In the genomic region with DNA sequence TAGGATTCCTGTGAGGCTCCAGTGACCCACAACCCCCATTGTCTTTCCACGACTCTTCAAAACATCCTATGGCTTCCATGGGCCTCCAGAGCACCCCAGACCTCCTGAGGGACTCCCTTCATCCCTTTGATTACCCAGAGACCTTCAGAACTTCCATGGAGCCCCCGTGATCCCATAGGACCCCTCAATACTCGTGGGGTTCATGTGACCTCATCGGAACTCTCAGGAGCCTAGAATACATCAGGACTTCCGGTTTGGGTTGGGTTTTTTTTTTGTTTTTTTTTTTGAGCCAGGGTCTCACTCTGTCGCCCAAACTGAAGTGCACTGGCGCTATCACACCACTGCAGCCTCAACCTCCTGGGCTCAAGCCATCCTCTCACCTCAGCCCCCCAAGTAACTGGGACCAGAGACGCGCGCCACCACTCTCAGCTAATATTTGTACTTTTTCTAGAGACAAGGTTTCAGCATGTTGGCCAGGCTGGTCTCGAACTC, we compare ENCODE assay signal across 8 cellular contexts. TPM values are rescaled to one million over a fixed set of nuclear protein-coding genes. Genes with fewer than 3 reads are reported as not detected.
A peak's percentile ranks its signal among the peaks of the same experiment; 100 is the strongest.
DNase-seq lines count a peak whose midpoint lies in the region; ATAC-seq and TF ChIP-seq lines count a peak whose summit lies in the region.

No MANE protein-coding gene starts in this region.

- H3K18ac ChIP-seq in IMR-90 (ENCODE audit: low read depth, low read length): peak overlapping the region; percentile 67

- H3K79me1 ChIP-seq in IMR-90 (ENCODE audit: low read depth in 1 of 2, low read length in 2 of 2): peaks cover 19 to 48% of the 10 kb centered on the region in 2 experiments

- H3K56ac ChIP-seq in IMR-90 (ENCODE audit: extremely low read depth, insufficient read depth, low read length): peak overlapping the region; percentile 85

- dilution Hi-C loops in IMR-90 (cut with HindIII; ENCODE audit: low sequenced_read_pairs, unreplicated experiment): no loop called here

- H4K20me1 ChIP-seq in IMR-90 (ENCODE audit: insufficient read depth, low read length): peaks cover 3% of the 10 kb centered on the region; the same call in 1 of the 2 replicates

- H3K4me3 ChIP-seq in BE2C (ENCODE audit: low read depth, low read length) (peak overlapping the region; percentile 76), IMR-90 (ENCODE audit: insufficient read depth, low read depth, low read length) (peak overlapping the region; percentile 64), choroid plexus epithelial cell (ENCODE audit: low read depth, low read length) (peak overlapping the region; percentile 84)
- peak overlapping the region; percentile 84 for H3K4me3 ChIP-seq in naive thymus-derived CD4-positive, alpha-beta T cell (ENCODE audit: low read length)

- H4K5ac ChIP-seq in IMR-90 (ENCODE audit: low read depth, low read length): peak overlapping the region; percentile 96

- H2AK9ac ChIP-seq in IMR-90 (replicated peaks; ENCODE audit: low read depth, low read length, poor library complexity): peak overlapping the region; percentile 94

- H3K4me1 ChIP-seq in BE2C (no peaks in the 10 kb centered on the region), IMR-90 (ENCODE audit: control insufficient read depth, insufficient read depth, low read length) (peaks cover 2% of the 10 kb centered on the region; the same call in 1 of the 2 replicates)
- H3K4me1 ChIP-seq in naive thymus-derived CD4-positive, alpha-beta T cell (ENCODE audit: control insufficient read depth in 2 of 2, insufficient read depth in 2 of 2, low read length in 2 of 2): peaks cover 15 to 26% of the 10 kb centered on the region in 2 donors

- H3K9ac ChIP-seq in IMR-90 (ENCODE audit: low read depth, low read length): peak overlapping the region; percentile 93

- no peak for TF ChIP-seq POLR2A in IMR-90 (IDR thresholded peaks at IDR 0.05; ENCODE audit: low read depth, low read length)

- TF ChIP-seq CTCF in BE2C (IDR thresholded peaks at IDR 0.05; ENCODE audit: low read depth, low read length) (no peak), IMR-90 (conservative IDR thresholded peaks at IDR 0.05; ENCODE audit: low read depth, low read length) (no peak), choroid plexus epithelial cell (conservative IDR thresholded peaks at IDR 0.05; ENCODE audit: low read depth, low read length) (no peak)

- no peak overlapping the region for H2BK15ac ChIP-seq in IMR-90 (ENCODE audit: low read depth, low read length)

- in situ Hi-C loops in IMR-90 (cut with MboI; ENCODE audit: low sequenced_read_pairs): no loop called here

- H3K9me3 ChIP-seq in BE2C: no peaks in the 10 kb centered on the region
- no peaks in the 10 kb centered on the region for H3K9me3 ChIP-seq in IMR-90 (ENCODE audit: control insufficient read depth, insufficient read depth, low read length)
- no peaks in the 10 kb centered on the region for H3K9me3 ChIP-seq in naive thymus-derived CD4-positive, alpha-beta T cell (ENCODE audit: control insufficient read depth in 2 of 3, low read length in 3 of 3)

- peak overlapping the region; percentile 90 to 100 (median 96) for H3K4me3 Mint-ChIP-seq in naive thymus-derived CD4-positive, alpha-beta T cell

- POLR2A ChIA-PET in IMR-90 (lab: Charles Lee; ENCODE audit: unreplicated experiment): interaction anchor here (1.0 kb wide), 1 partner anchor 59 kb away, joined by 3 read pairs; no protein-coding TSS in a partner anchor
- POLR2A ChIA-PET in naive thymus-derived CD4-positive, alpha-beta T cell (lab: Charles Lee): interaction anchor here (0.6 to 15.5 kb wide), 16 partner anchors 11 to 835 kb away, joined by 3 to 226 read pairs (median 8); partner anchors contain the start of genes FLT3LG, GFY, NOSIP and PRR12

- peak overlapping the region; percentile 95 for H3K14ac ChIP-seq in IMR-90 (replicated peaks; ENCODE audit: low read depth, low read length)

- peak overlapping the region; percentile 86 for H2AK5ac ChIP-seq in IMR-90 (ENCODE audit: low read depth, low read length)

- H3K27me3 Mint-ChIP-seq in naive thymus-derived CD4-positive, alpha-beta T cell: no peaks in the 10 kb centered on the region

- H2BK20ac ChIP-seq in IMR-90 (ENCODE audit: low read depth, low read length): no peak overlapping the region

- no CpG with 5 or more reads among the region's 11 CpGs for WGBS in IMR-90 (ENCODE audit: extremely low coverage in 2 of 2, insufficient read length in 1 of 2), 2 experiments

- H2AFZ ChIP-seq in IMR-90 (replicated peaks; ENCODE audit: low read length, poor library complexity): peak overlapping the region; percentile 100

- ATAC-seq in IMR-90 (ENCODE audit: low read depth): no peak; the same call in 1 of the 2 replicates
- no peak for ATAC-seq in naive thymus-derived CD4-positive, alpha-beta T cell
- ATAC-seq in HG03095 (IDR thresholded peaks at IDR 0.05; ENCODE audit: unreplicated experiment): no peak

- peak overlapping the region; percentile 94 for H3K4ac ChIP-seq in IMR-90 (ENCODE audit: low read depth, low read length)

- H3K36me3 Mint-ChIP-seq in naive thymus-derived CD4-positive, alpha-beta T cell: peaks cover 8 to 26% (median 10%) of the 10 kb centered on the region in 5 donors

- H3K27me3 ChIP-seq in BE2C (no peaks in the 10 kb centered on the region), IMR-90 (ENCODE audit: control insufficient read depth, insufficient read depth, low read length) (no peaks in the 10 kb centered on the region)
- no peaks in the 10 kb centered on the region for H3K27me3 ChIP-seq in naive thymus-derived CD4-positive, alpha-beta T cell (ENCODE audit: control insufficient read depth in 2 of 2, insufficient read depth in 2 of 2, low read length in 2 of 2)

- peak overlapping the region; percentile 91 for H4K91ac ChIP-seq in IMR-90 (ENCODE audit: insufficient read depth, low read depth, low read length)

- intact Hi-C loops in IMR-90 (cut with micrococcal nuclease): no loop called here
- intact Hi-C loops in naive thymus-derived CD4-positive, alpha-beta T cell (cut with micrococcal nuclease): loop anchor here (1.0 to 5.0 kb wide), 19 partner anchors 11 to 1132 kb away; partner anchors contain the start of genes FLT3LG (in 2 of the 2), GYS1 (in 2 of the 2), RPS11 (in 2 of the 2) and RUVBL2 (in 2 of the 2)

- peak overlapping the region; percentile 95 to 98 for H4K8ac ChIP-seq in IMR-90 (ENCODE audit: low read depth in 2 of 2, low read length in 2 of 2)

- peaks cover 31 to 64% (median 50%) of the 10 kb centered on the region in 7 donors for H3K4me1 Mint-ChIP-seq in naive thymus-derived CD4-positive, alpha-beta T cell

- peak overlapping the region; percentile 69 for H2BK5ac ChIP-seq in IMR-90 (ENCODE audit: low read depth, low read length, poor library complexity, severe bottlenecking)

- TF ChIP-seq RAD21 in IMR-90 (IDR thresholded peaks at IDR 0.05; ENCODE audit: low read length): no peak

- TSS peak; percentile 98 for BruUV-seq in IMR-90 (replicated peaks; lab: Mats Ljungman, UMichigan)

- H3K4me2 ChIP-seq in IMR-90 (ENCODE audit: low read depth, low read length): peak overlapping the region; percentile 88

- DNase-seq in BE2C (no peak), IMR-90 (no peak), choroid plexus epithelial cell (ENCODE audit: low read depth) (no peak), foreskin melanocyte (no peak), NCI-H510A treated with DMSO at 0.1 percent for 48 hours (lab: John Stamatoyannopoulos, UW) (no peak), GF-D8 (lab: John Stamatoyannopoulos, UW) (no peak)
- no peak for DNase-seq in naive thymus-derived CD4-positive, alpha-beta T cell

- H3K23ac ChIP-seq in IMR-90 (ENCODE audit: low read depth, low read length): peak overlapping the region; percentile 75; the same call in 1 of the 2 replicates

- H2BK120ac ChIP-seq in IMR-90 (ENCODE audit: low read depth, low read length): no peak overlapping the region

- CTCF ChIA-PET in IMR-90 (lab: Yijun Ruan, JAX): interaction anchor here (0.9 kb wide), 1 partner anchor 20 kb away, joined by 4 read pairs; the partner anchor contains the start of gene FLT3LG
- CTCF ChIA-PET in naive thymus-derived CD4-positive, alpha-beta T cell (lab: Charles Lee): interaction anchor here (1.0 to 12.2 kb wide), 4 partner anchors 13 to 62 kb away, joined by 3 to 83 read pairs (median 8); partner anchors contain the start of gene FLT3LG

- H3K27ac Mint-ChIP-seq in naive thymus-derived CD4-positive, alpha-beta T cell: peak overlapping the region; percentile 92 to 100 (median 99)

- H3K27ac ChIP-seq in IMR-90 (ENCODE audit: insufficient read depth, low read length): peak overlapping the region; percentile 94
- peak overlapping the region; percentile 95 for H3K27ac ChIP-seq in naive thymus-derived CD4-positive, alpha-beta T cell (ENCODE audit: low read depth, low read length)

- H3K36me3 ChIP-seq in BE2C: peaks cover 9% of the 10 kb centered on the region
- H3K36me3 ChIP-seq in IMR-90 (ENCODE audit: control insufficient read depth, insufficient read depth, low read length): no peaks in the 10 kb centered on the region; the same call in none of the 2 replicates
- peaks cover 0 to 25% (median 0%) of the 10 kb centered on the region in 3 experiments for H3K36me3 ChIP-seq in naive thymus-derived CD4-positive, alpha-beta T cell (ENCODE audit: control insufficient read depth in 2 of 3, insufficient read depth in 3 of 3, low read length in 3 of 3)

- H3K9me1 ChIP-seq in IMR-90 (ENCODE audit: insufficient read depth, low read length): peaks cover 11% of the 10 kb centered on the region

- peaks cover 0 to 5% (median 0%) of the 10 kb centered on the region in 11 donors for H3K9me3 Mint-ChIP-seq in naive thymus-derived CD4-positive, alpha-beta T cell

RNA-seq across cellular contexts. Expression of gene ALDH16A1, which starts 0.8 kb away (rescaled TPM):
- 20.3 TPM for polyA plus RNA-seq in BE2C (2012; ENCODE audit: insufficient read depth, insufficient read length, low read depth)
- 10.4 and 11.4 TPM in 2 replicates for total RNA-seq in IMR-90 (2012; rRNA removed)
- polyA plus RNA-seq in IMR-90 (2012; rRNA removed): 12.1 and 12.9 TPM in 2 replicates
- polyA plus RNA-seq in IMR-90 (2012; cell fraction: cytosol; rRNA removed): 8.5 and 12.7 TPM in 2 replicates
- 15.2 and 58.9 TPM in 2 replicates for polyA plus RNA-seq in IMR-90 (2012; cell fraction: nucleus; rRNA removed; ENCODE audit: low replicate concordance)
- 10 to 100 TPM; 27.6 to 38.1 (median 33.3) TPM for total RNA-seq in naive thymus-derived CD4-positive, alpha-beta T cell
- 10 to 100 TPM; 28.3 to 37.8 TPM for polyA plus RNA-seq in naive thymus-derived CD4-positive, alpha-beta T cell

RNA-seq across cellular contexts. Expression of gene PIH1D1, which starts 2.2 kb away (rescaled TPM):
- 99.9 TPM for polyA plus RNA-seq in BE2C (2012; ENCODE audit: insufficient read depth, insufficient read length, low read depth)
- total RNA-seq in IMR-90 (2012; rRNA removed): 122 and 125 TPM in 2 replicates
- polyA plus RNA-seq in IMR-90 (2012; rRNA removed): 76.8 and 77.9 TPM in 2 replicates
- polyA plus RNA-seq in IMR-90 (2012; cell fraction: cytosol; rRNA removed): 69.5 and 71.7 TPM in 2 replicates
- polyA plus RNA-seq in IMR-90 (2012; cell fraction: nucleus; rRNA removed; ENCODE audit: low replicate concordance): 123 and 140 TPM in 2 replicates
- 100 to 1,000 TPM; 136 to 183 (median 159) TPM for total RNA-seq in naive thymus-derived CD4-positive, alpha-beta T cell
- 10 to 100 TPM; 62.7 to 91.8 TPM for polyA plus RNA-seq in naive thymus-derived CD4-positive, alpha-beta T cell

RNA-seq across cellular contexts. Expression of gene SLC17A7, which starts 12.5 kb away (rescaled TPM):
- polyA plus RNA-seq in BE2C (2012; ENCODE audit: insufficient read depth, insufficient read length, low read depth): not detected
- total RNA-seq in IMR-90 (2012; rRNA removed): not detected in 2 replicates
- polyA plus RNA-seq in IMR-90 (2012; rRNA removed): 0.03 TPM in 1 of 2 replicates, not detected in the other
- 0.04 TPM in 1 of 2 replicates, not detected in the other for polyA plus RNA-seq in IMR-90 (2012; cell fraction: cytosol; rRNA removed)
- polyA plus RNA-seq in IMR-90 (2012; cell fraction: nucleus; rRNA removed; ENCODE audit: low replicate concordance): 0.21 and 0.24 TPM in 2 replicates
- under 1 TPM in 2 of 5 experiments, not detected in 3; 0.12 to 0.22 TPM for total RNA-seq in naive thymus-derived CD4-positive, alpha-beta T cell
- polyA plus RNA-seq in naive thymus-derived CD4-positive, alpha-beta T cell: not detected

RNA-seq across cellular contexts. Expression of gene FLT3LG, which starts 20.2 kb away (rescaled TPM):
- 1.7 TPM for polyA plus RNA-seq in BE2C (2012; ENCODE audit: insufficient read depth, insufficient read length, low read depth)
- total RNA-seq in IMR-90 (2012; rRNA removed): 0.56 and 0.90 TPM in 2 replicates
- polyA plus RNA-seq in IMR-90 (2012; rRNA removed): 8.3 and 10.2 TPM in 2 replicates
- polyA plus RNA-seq in IMR-90 (2012; cell fraction: cytosol; rRNA removed): 10.8 and 12.0 TPM in 2 replicates
- 11.4 and 22.4 TPM in 2 replicates for polyA plus RNA-seq in IMR-90 (2012; cell fraction: nucleus; rRNA removed; ENCODE audit: low replicate concordance)
- total RNA-seq in naive thymus-derived CD4-positive, alpha-beta T cell: 100 to 1,000 TPM in 3 of 5 experiments, 10 to 100 TPM in 2; 90.6 to 401 (median 280) TPM
- 100 to 1,000 TPM; 148 to 168 TPM for polyA plus RNA-seq in naive thymus-derived CD4-positive, alpha-beta T cell

RNA-seq across cellular contexts. Expression of gene GFY, which starts 28.6 kb away (rescaled TPM):
- not detected for polyA plus RNA-seq in BE2C (2012; ENCODE audit: insufficient read depth, insufficient read length, low read depth)
- not detected in 2 replicates for total RNA-seq in IMR-90 (2012; rRNA removed)
- polyA plus RNA-seq in IMR-90 (2012; rRNA removed): not detected in 2 replicates
- not detected in 2 replicates for polyA plus RNA-seq in IMR-90 (2012; cell fraction: cytosol; rRNA removed)
- not detected in 2 replicates for polyA plus RNA-seq in IMR-90 (2012; cell fraction: nucleus; rRNA removed; ENCODE audit: low replicate concordance)
- not detected for total RNA-seq in naive thymus-derived CD4-positive, alpha-beta T cell
- not detected for polyA plus RNA-seq in naive thymus-derived CD4-positive, alpha-beta T cell
